ENCODE assay signal across 31 cellular contexts in genomic region chr1:236132420-236133046, GRCh38.
"Had no signal": no experiment of that assay in that cellular context is flagged by ENCODE, and none has a peak within 500 bp of the region (broad histone marks: within the 10 kb centered on the region; RNA-seq: fewer than 3 reads in every experiment).

No MANE protein-coding gene starts in this region.

- H3K36me3 ChIP-seq: brain microvascular endothelial cell, esophagus muscularis mucosa, gastrocnemius medialis, heart left ventricle, WERI-Rb-1 had no signal

- H3K36me3 Mint-ChIP-seq: activated CD4-positive, alpha-beta memory T cell treated with anti-CD3 and anti-CD28 coated beads for 36 hours; activated naive CD4-positive, alpha-beta T cell treated with anti-CD3 and anti-CD28 coated beads, Interleukin-2, amount 10 ng/mL, durations not matched to agents 7 days and 5 days; activated naive CD4-positive, alpha-beta T cell treated with anti-CD3 and anti-CD28 coated beads, Interleukin-2, amount 50 U/mL, for 72 hours; activated naive CD8-positive, alpha-beta T cell treated with anti-CD3 and anti-CD28 coated beads, Interleukin-2, amount 10 ng/mL, durations not matched to agents 7 days and 5 days had no signal

- H3K27ac Mint-ChIP-seq: activated B cell treated with CpG ODN at 0.5 μM for 24 hours; activated CD4-positive, alpha-beta memory T cell treated with anti-CD3 and anti-CD28 coated beads for 36 hours; activated naive CD4-positive, alpha-beta T cell treated with anti-CD3 and anti-CD28 coated beads, Interleukin-2, amount 10 ng/mL, durations not matched to agents 7 days and 5 days; activated naive CD4-positive, alpha-beta T cell treated with anti-CD3 and anti-CD28 coated beads, Interleukin-2, amount 50 U/mL, for 72 hours; activated naive CD8-positive, alpha-beta T cell treated with anti-CD3 and anti-CD28 coated beads, Interleukin-2, amount 10 ng/mL, durations not matched to agents 7 days and 5 days; activated T-cell treated with anti-CD3 and anti-CD28 coated beads, Interleukin-2, amount 50 U/mL, for 24 hours; activated T-cell treated with anti-CD3 and anti-CD28 coated beads, Interleukin-2, amount 50 U/mL, for 72 hours; dendritic cell treated with granulocyte-macrophage colony-stimulating factor and Interleukin-4, amounts not matched to agents 40 ng/mL and 50 ng/mL, for 4 days; endodermal cell; T-helper 17 cell; T-helper 2 cell treated with Interferon-gamma antibody and Interleukin-4, amounts not matched to agents 5 μg/mL and 100 μg/mL, for 36 hours had no signal

- H3K27me3 ChIP-seq: brain microvascular endothelial cell, dorsolateral prefrontal cortex had no signal

- H3K4me1 Mint-ChIP-seq: activated naive CD4-positive, alpha-beta T cell treated with anti-CD3 and anti-CD28 coated beads, Interleukin-2, amount 10 ng/mL, durations not matched to agents 7 days and 5 days; activated naive CD8-positive, alpha-beta T cell treated with anti-CD3 and anti-CD28 coated beads, Interleukin-2, amount 10 ng/mL, durations not matched to agents 7 days and 5 days; central memory CD8-positive, alpha-beta T cell; T-helper 17 cell had no signal

- H3K4me3 ChIP-seq: coronary artery, dorsolateral prefrontal cortex, esophagus muscularis mucosa, gastrocnemius medialis, heart left ventricle had no signal

- DNase-seq: activated B cell treated with CpG ODN at 0.5 μM for 24 hours; activated CD4-positive, alpha-beta memory T cell treated with anti-CD3 and anti-CD28 coated beads for 36 hours; activated CD4-positive, alpha-beta T cell treated with anti-CD3 and anti-CD28 coated beads for 48 hours; activated CD4-positive, alpha-beta T cell treated with anti-CD3 and anti-CD28 coated beads, Interleukin-2, amount 50 U/mL, for 1 hour; activated CD8-positive, alpha-beta memory T cell treated with anti-CD3 and anti-CD28 coated beads, Interleukin-2, amount 50 U/mL, for 48 hours; activated gamma-delta T cell; activated naive CD4-positive, alpha-beta T cell; activated naive CD4-positive, alpha-beta T cell treated with anti-CD3 and anti-CD28 coated beads, Interleukin-2, amount 10 ng/mL, durations not matched to agents 7 days and 5 days; activated naive CD8-positive, alpha-beta T cell treated with anti-CD3 and anti-CD28 coated beads, Interleukin-2, amount 10 ng/mL, durations not matched to agents 7 days and 5 days; activated T-cell treated with anti-CD3 and anti-CD28 coated beads for 4 hours; activated T-cell treated with anti-CD3 and anti-CD28 coated beads, Interleukin-2, amount 50 U/mL, for 24 hours; activated T-cell treated with anti-CD3 and anti-CD28 coated beads, Interleukin-2, amount 50 U/mL, for 72 hours; brain microvascular endothelial cell; dorsolateral prefrontal cortex; effector memory CD4-positive, alpha-beta T cell; endodermal cell; foreskin keratinocyte; gastrocnemius medialis; glutamatergic neuron; heart left ventricle; T-helper 1 cell; T-helper 17 cell; T1000; WERI-Rb-1 had no signal

- H3K4me1 ChIP-seq: esophagus muscularis mucosa, foreskin keratinocyte, gastrocnemius medialis, heart left ventricle had no signal

- H3K27ac ChIP-seq: brain microvascular endothelial cell, coronary artery, dorsolateral prefrontal cortex, esophagus muscularis mucosa, foreskin keratinocyte, gastrocnemius medialis, heart left ventricle, WERI-Rb-1 had no signal

- H3K9me3 ChIP-seq: gastrocnemius medialis had no signal

- H3K4me3 Mint-ChIP-seq: activated B cell treated with CpG ODN at 0.5 μM for 24 hours; activated CD4-positive, alpha-beta memory T cell treated with anti-CD3 and anti-CD28 coated beads for 36 hours; activated naive CD4-positive, alpha-beta T cell treated with anti-CD3 and anti-CD28 coated beads, Interleukin-2, amount 10 ng/mL, durations not matched to agents 7 days and 5 days; activated naive CD8-positive, alpha-beta T cell treated with anti-CD3 and anti-CD28 coated beads, Interleukin-2, amount 10 ng/mL, durations not matched to agents 7 days and 5 days; activated T-cell treated with anti-CD3 and anti-CD28 coated beads, Interleukin-2, amount 50 U/mL, for 24 hours; activated T-cell treated with anti-CD3 and anti-CD28 coated beads, Interleukin-2, amount 50 U/mL, for 72 hours; central memory CD8-positive, alpha-beta T cell; dendritic cell treated with granulocyte-macrophage colony-stimulating factor and Interleukin-4, amounts not matched to agents 40 ng/mL and 50 ng/mL, for 4 days; endodermal cell; T-helper 17 cell; T-helper 2 cell treated with Interferon-gamma antibody and Interleukin-4, amounts not matched to agents 5 μg/mL and 100 μg/mL, for 36 hours had no signal

- H3K9me3 Mint-ChIP-seq: activated B cell treated with CpG ODN at 0.5 μM for 24 hours; activated CD4-positive, alpha-beta memory T cell treated with anti-CD3 and anti-CD28 coated beads for 36 hours; activated naive CD4-positive, alpha-beta T cell treated with anti-CD3 and anti-CD28 coated beads, Interleukin-2, amount 10 ng/mL, durations not matched to agents 7 days and 5 days; activated naive CD4-positive, alpha-beta T cell treated with anti-CD3 and anti-CD28 coated beads, Interleukin-2, amount 50 U/mL, for 72 hours; activated naive CD8-positive, alpha-beta T cell treated with anti-CD3 and anti-CD28 coated beads, Interleukin-2, amount 10 ng/mL, durations not matched to agents 7 days and 5 days; activated T-cell treated with anti-CD3 and anti-CD28 coated beads, Interleukin-2, amount 50 U/mL, for 24 hours; activated T-cell treated with anti-CD3 and anti-CD28 coated beads, Interleukin-2, amount 50 U/mL, for 72 hours; central memory CD8-positive, alpha-beta T cell; dendritic cell treated with granulocyte-macrophage colony-stimulating factor and Interleukin-4, amounts not matched to agents 40 ng/mL and 50 ng/mL, for 4 days; endodermal cell; T-helper 2 cell treated with Interferon-gamma antibody and Interleukin-4, amounts not matched to agents 5 μg/mL and 100 μg/mL, for 36 hours had no signal

- ATAC-seq: activated CD4-positive, CD25-positive, alpha-beta regulatory T cell treated with anti-CD3 and anti-CD28 coated beads, Interleukin-2, amount 50 U/mL, for 24 hours; activated naive CD4-positive, alpha-beta T cell treated with anti-CD3 and anti-CD28 coated beads, Interleukin-2, amount 50 U/mL, for 72 hours; activated T-cell treated with anti-CD3 and anti-CD28 coated beads, Interleukin-2, amount 50 U/mL, for 72 hours; gastrocnemius medialis; heart left ventricle; T-helper 17 cell had no signal
